In the genomic region with DNA sequence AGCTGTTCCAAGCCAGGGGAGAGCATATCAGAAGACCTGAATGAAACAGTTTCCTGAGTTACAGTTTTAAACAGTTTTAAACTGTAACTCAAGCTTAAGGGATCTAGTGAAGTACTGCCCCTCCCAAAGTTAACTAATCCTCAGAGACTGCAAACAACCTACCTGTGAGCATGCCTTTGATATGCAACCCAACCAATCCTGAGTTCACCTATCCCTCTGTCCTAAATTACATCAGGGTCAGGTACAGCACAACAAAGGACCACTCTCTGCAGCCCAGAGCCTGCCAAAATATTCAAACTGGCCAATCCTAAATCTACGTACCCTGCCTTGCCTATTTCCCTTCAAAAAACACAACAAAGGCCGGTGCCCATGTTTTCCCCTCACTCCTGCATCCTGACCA, we compare ENCODE assay signal across 24 cellular contexts.
"Had no signal": no experiment of that assay in that cellular context is flagged by ENCODE, and none has a peak within 500 bp of the region (broad histone marks: within the 10 kb centered on the region; RNA-seq: fewer than 3 reads in every experiment).

No MANE protein-coding gene starts in this region.

- H3K4me1 Mint-ChIP-seq: IgD-negative memory B cell had no signal

- DNase-seq: Kasumi-1, MM.1S, NCI-H1092 treated with DMSO at 0.1 percent for 48 hours, NCI-H1436, NCI-H187, NCI-H2029, NCI-H2081 treated with DMSO at 0.1 percent for 48 hours, NCI-H2171, NCI-H226, NCI-H446, NCI-H510A, NCI-H524 treated with DMSO at 0.1 percent for 48 hours, NCI-H774, Right ventricle myocardium superior, RPMI8226, SIG-M5 had no signal

- H3K36me3 Mint-ChIP-seq: IgD-negative memory B cell had no signal

- H3K4me3 Mint-ChIP-seq: IgD-negative memory B cell had no signal

- H3K9ac ChIP-seq: KMS-11 had no signal

- H3K9me3 ChIP-seq: SJSA1 had no signal

- FAIRE-seq: HTR-8/SVneo, K562, RCC 7860 had no signal

- ATAC-seq: K562 had no signal

- H3K4me2 ChIP-seq: KMS-11 had no signal

- H3K27ac Mint-ChIP-seq: IgD-negative memory B cell had no signal

- H3K36me3 ChIP-seq: SJSA1 had no signal

- H3K4me3 ChIP-seq: K562, SJSA1, SK-N-MC had no signal

- H3K4me1 ChIP-seq: SJSA1 had no signal

- H3K27ac ChIP-seq: HL-60, KMS-11, SJSA1, SK-N-MC had no signal
